ENCODE assay signal across 17 cellular contexts in genomic region chr17:1083451-1084187, GRCh38.
DNase-seq lines count a peak whose midpoint lies in the region; ATAC-seq and TF ChIP-seq lines count a peak whose summit lies in the region.
"Had no signal": no experiment of that assay in that cellular context is flagged by ENCODE, and none has a peak within 500 bp of the region (broad histone marks: within the 10 kb centered on the region; RNA-seq: fewer than 3 reads in every experiment).

No MANE protein-coding gene starts in this region.

- H3K36me3 ChIP-seq in HEK293 (ENCODE audit: control insufficient read depth in 2 of 2, insufficient read depth in 1 of 2, low read length in 2 of 2) (peaks cover 0 to 21% of the 10 kb centered on the region in 2 experiments; a peak in 2 of 3 replicates), esophagus muscularis mucosa (peaks cover 9 to 57% (median 40%) of the 10 kb centered on the region in 4 donors), neural progenitor cell (no peaks in the 10 kb centered on the region)

- H4K20me1 ChIP-seq in neural progenitor cell (ENCODE audit: low read depth) = no peaks in the 10 kb centered on the region

- TF ChIP-seq POLR2A in esophagus muscularis mucosa (IDR thresholded peaks at IDR 0.05; ENCODE audit: low read depth) (no peak), GM18505 (IDR thresholded peaks at IDR 0.05; ENCODE audit: borderline replicate concordance, extremely low read depth, insufficient read depth, insufficient read length) (no peak)

- no peak overlapping the region for H2AFZ ChIP-seq in neural progenitor cell (replicated peaks)

- H3K4me1 Mint-ChIP-seq in neural progenitor cell = peaks cover 57% of the 10 kb centered on the region
- H3K4me1 Mint-ChIP-seq in activated naive CD4-positive, alpha-beta T cell treated with anti-CD3 and anti-CD28 coated beads for 36 hours (ENCODE audit: low read depth) = no peaks in the 10 kb centered on the region
- H3K4me1 Mint-ChIP-seq: natural killer cell had no signal

- POLR2A ChIA-PET in HEK293 (lab: Yijun Ruan, JAX) = interaction anchor here (0.5 kb wide), 1 partner anchor 27 kb away, joined by 3 read pairs; no protein-coding TSS in a partner anchor

- peak overlapping the region; percentile 77 for H3K4me3 Mint-ChIP-seq in neural progenitor cell
- no peak overlapping the region for H3K4me3 Mint-ChIP-seq in activated naive CD4-positive, alpha-beta T cell treated with anti-CD3 and anti-CD28 coated beads for 36 hours
- H3K4me3 Mint-ChIP-seq: activated CD8-positive, alpha-beta T cell treated with anti-CD3 and anti-CD28 coated beads, Interleukin-2, amount 10 ng/mL, durations not matched to agents 7 days and 5 days; CD14-positive monocyte; effector memory CD8-positive, alpha-beta T cell; natural killer cell; stimulated activated naive CD8-positive, alpha-beta T cell treated with anti-CD3 and anti-CD28 coated beads, Interleukin-15, Interleukin-2, amounts not matched to agents 100 ng/mL and 50 ng/mL, for 24 hours had no signal

- no peak for ATAC-seq in GM18505 (IDR thresholded peaks at IDR 0.05; ENCODE audit: unreplicated experiment)
- ATAC-seq: activated CD8-positive, alpha-beta T cell treated with anti-CD3 and anti-CD28 coated beads, Interleukin-2, amount 10 ng/mL, durations not matched to agents 7 days and 5 days; effector memory CD8-positive, alpha-beta T cell; natural killer cell had no signal

- H3K4me2 ChIP-seq in neural progenitor cell = peak overlapping the region; percentile 60

- intact Hi-C loops in esophagus muscularis mucosa (cut with DNase I) = no loop called here
- intact Hi-C loops in activated naive CD4-positive, alpha-beta T cell treated with anti-CD3 and anti-CD28 coated beads for 36 hours (cut with micrococcal nuclease) = no loop called here

- H3K27ac ChIP-seq in HEK293 (ENCODE audit: extremely low read depth, low read depth, low read length) (peak overlapping the region; percentile 7; the same call in 1 of the 2 replicates), esophagus muscularis mucosa (replicated peaks in 1 of 4) (peak overlapping the region; percentile 17 to 81 (median 46)), neural progenitor cell (peak overlapping the region; percentile 63)
- H3K27ac ChIP-seq: brain microvascular endothelial cell had no signal

- TF ChIP-seq EP300 in esophagus muscularis mucosa (IDR thresholded peaks at IDR 0.05) = no peak

- peaks cover 9% of the 10 kb centered on the region for H3K36me3 Mint-ChIP-seq in neural progenitor cell
- H3K36me3 Mint-ChIP-seq in activated naive CD4-positive, alpha-beta T cell treated with anti-CD3 and anti-CD28 coated beads for 36 hours (ENCODE audit: low read depth) = peaks cover 4% of the 10 kb centered on the region
- H3K36me3 Mint-ChIP-seq: natural killer cell had no signal

- DNase-seq in NCI-H69 (lab: John Stamatoyannopoulos, UW) (peak; percentile 6), esophagus muscularis mucosa (ENCODE audit: extremely low spot score) (no peak), neural progenitor cell (ENCODE audit: low spot score) (peak; percentile 77), SIG-M5 treated with dmso at 0.1 percent for 504 hours (lab: John Stamatoyannopoulos, UW; ENCODE audit: unreplicated experiment) (no peak)
- DNase-seq in activated naive CD4-positive, alpha-beta T cell treated with anti-CD3 and anti-CD28 coated beads for 36 hours = no peak
- DNase-seq: activated CD8-positive, alpha-beta T cell treated with anti-CD3 and anti-CD28 coated beads, Interleukin-2, amount 10 ng/mL, durations not matched to agents 7 days and 5 days; activated effector memory CD4-positive, alpha-beta T cell treated with Interleukin-2 at 50 U/mL for 16 hours; brain microvascular endothelial cell; effector memory CD8-positive, alpha-beta T cell; kidney glomerular epithelial cell; natural killer cell; NCI-H2171; T1000 had no signal

- H3K9me3 Mint-ChIP-seq in neural progenitor cell = no peaks in the 10 kb centered on the region
- no peaks in the 10 kb centered on the region for H3K9me3 Mint-ChIP-seq in activated naive CD4-positive, alpha-beta T cell treated with anti-CD3 and anti-CD28 coated beads for 36 hours
- H3K9me3 Mint-ChIP-seq: CD14-positive monocyte; effector memory CD8-positive, alpha-beta T cell; natural killer cell; stimulated activated naive CD8-positive, alpha-beta T cell treated with anti-CD3 and anti-CD28 coated beads, Interleukin-15, Interleukin-2, amounts not matched to agents 100 ng/mL and 50 ng/mL, for 24 hours had no signal

- H3K79me2 ChIP-seq in neural progenitor cell (ENCODE audit: low read depth) = no peaks in the 10 kb centered on the region

- CTCF ChIA-PET in HEK293 (lab: Yijun Ruan, JAX) = interaction anchor here (0.6 to 1.2 kb wide), 3 partner anchors 25 to 29 kb away, joined by 3 to 5 read pairs (median 3); no protein-coding TSS in a partner anchor
- CTCF ChIA-PET in activated naive CD4-positive, alpha-beta T cell treated with anti-CD3 and anti-CD28 coated beads for 36 hours (lab: Charles Lee) = interaction anchor here (0.6 kb wide), 1 partner anchor 833 kb away, joined by 3 read pairs; no protein-coding TSS in a partner anchor

- H3K27me3 ChIP-seq in esophagus muscularis mucosa (no peaks in the 10 kb centered on the region), neural progenitor cell (no peaks in the 10 kb centered on the region)
- H3K27me3 ChIP-seq: brain microvascular endothelial cell had no signal

- H3K4me1 ChIP-seq in HEK293 (ENCODE audit: control insufficient read depth, insufficient read depth, low read length) (peaks cover 24% of the 10 kb centered on the region), esophagus muscularis mucosa (peaks cover 45 to 74% (median 63%) of the 10 kb centered on the region in 4 donors), neural progenitor cell (peaks cover 21% of the 10 kb centered on the region)

- TF ChIP-seq CTCF in HEK293 (tag by site-specific recombination; IDR thresholded peaks at IDR 0.05) (no peak), esophagus muscularis mucosa (IDR thresholded peaks at IDR 0.05) (no peak), neural progenitor cell (IDR thresholded peaks at IDR 0.05) (no peak)

- H3K4me3 ChIP-seq in HEK293 (ENCODE audit: low read depth, low read length) (no peak overlapping the region), esophagus muscularis mucosa (no peak overlapping the region), neural progenitor cell (no peak overlapping the region)

- H3K27ac Mint-ChIP-seq in neural progenitor cell = peak overlapping the region; percentile 97
- no peak overlapping the region for H3K27ac Mint-ChIP-seq in activated naive CD4-positive, alpha-beta T cell treated with anti-CD3 and anti-CD28 coated beads for 36 hours
- H3K27ac Mint-ChIP-seq: activated CD8-positive, alpha-beta T cell treated with anti-CD3 and anti-CD28 coated beads, Interleukin-2, amount 10 ng/mL, durations not matched to agents 7 days and 5 days; natural killer cell; stimulated activated naive CD8-positive, alpha-beta T cell treated with anti-CD3 and anti-CD28 coated beads, Interleukin-15, Interleukin-2, amounts not matched to agents 100 ng/mL and 50 ng/mL, for 24 hours had no signal

- WGBS in esophagus muscularis mucosa = 64% methylated on average over 13 of the region's 19 CpGs

- H3K27me3 Mint-ChIP-seq in neural progenitor cell (ENCODE audit: insufficient read depth, low read depth) = peaks cover 4% of the 10 kb centered on the region
- no peaks in the 10 kb centered on the region for H3K27me3 Mint-ChIP-seq in activated naive CD4-positive, alpha-beta T cell treated with anti-CD3 and anti-CD28 coated beads for 36 hours (ENCODE audit: low read depth)
- H3K27me3 Mint-ChIP-seq: effector memory CD8-positive, alpha-beta T cell; stimulated activated naive CD8-positive, alpha-beta T cell treated with anti-CD3 and anti-CD28 coated beads, Interleukin-15, Interleukin-2, amounts not matched to agents 100 ng/mL and 50 ng/mL, for 24 hours had no signal

- H3K9me3 ChIP-seq in HEK293 (ENCODE audit: control insufficient read depth, insufficient read depth, low read depth, low read length) = no peaks in the 10 kb centered on the region
- no peaks in the 10 kb centered on the region for H3K9me3 ChIP-seq in esophagus muscularis mucosa
- no peaks in the 10 kb centered on the region for H3K9me3 ChIP-seq in neural progenitor cell (ENCODE audit: low read depth)

- no peak overlapping the region for H3K9ac ChIP-seq in neural progenitor cell

- H3F3A ChIP-seq in neural progenitor cell (ENCODE audit: low read depth) = peaks cover 15% of the 10 kb centered on the region

TF ChIP-seq in HEK293, 187 proteins besides CTCF, POLR2A, EP300 and RAD21 (continues in another document):
- TF ChIP-seq TCF7L2 (IDR thresholded peaks at IDR 0.05; ENCODE audit: borderline replicate concordance, low read depth, low read length) = no peak
- no peak for TF ChIP-seq ZNF202 (tag by site-specific recombination; IDR thresholded peaks at IDR 0.05; ENCODE audit: borderline replicate concordance)
- TF ChIP-seq ZNF776 (tag by site-specific recombination; IDR thresholded peaks at IDR 0.05; ENCODE audit: borderline replicate concordance) = no peak
- TF ChIP-seq ZNF624 (tag by site-specific recombination; IDR thresholded peaks at IDR 0.05) = no peak
- no peak for TF ChIP-seq ZFP3 (tag by site-specific recombination; IDR thresholded peaks at IDR 0.05; ENCODE audit: low read depth)
- peak; percentile 78; the same call in 1 of the 2 replicates for TF ChIP-seq ZNF600 (tag by site-specific recombination; IDR thresholded peaks at IDR 0.05)
- TF ChIP-seq REPIN1 (tag by site-specific recombination; IDR thresholded peaks at IDR 0.05; ENCODE audit: low read depth) = no peak
- no peak for TF ChIP-seq ZNF473 (tag by site-specific recombination; IDR thresholded peaks at IDR 0.05)
- no peak for TF ChIP-seq ZBTB48 (tag by site-specific recombination; IDR thresholded peaks at IDR 0.05)
- no peak for TF ChIP-seq YY1 (tag by site-specific recombination; IDR thresholded peaks at IDR 0.05)
- TF ChIP-seq GLIS1 (tag by site-specific recombination; IDR thresholded peaks at IDR 0.05) = 0 out of 2 replicates have a peak, but pooled peaks have one; percentile 11
- no peak for TF ChIP-seq GLI4 (tag by site-specific recombination; IDR thresholded peaks at IDR 0.05)
- TF ChIP-seq HOXC10 (CRISPR knock-in tag; IDR thresholded peaks at IDR 0.05) = no peak
- TF ChIP-seq IKZF3 (tag by site-specific recombination; IDR thresholded peaks at IDR 0.05) = peak; percentile 70; the same call in 1 of the 2 replicates
- TF ChIP-seq, protein P1, sequence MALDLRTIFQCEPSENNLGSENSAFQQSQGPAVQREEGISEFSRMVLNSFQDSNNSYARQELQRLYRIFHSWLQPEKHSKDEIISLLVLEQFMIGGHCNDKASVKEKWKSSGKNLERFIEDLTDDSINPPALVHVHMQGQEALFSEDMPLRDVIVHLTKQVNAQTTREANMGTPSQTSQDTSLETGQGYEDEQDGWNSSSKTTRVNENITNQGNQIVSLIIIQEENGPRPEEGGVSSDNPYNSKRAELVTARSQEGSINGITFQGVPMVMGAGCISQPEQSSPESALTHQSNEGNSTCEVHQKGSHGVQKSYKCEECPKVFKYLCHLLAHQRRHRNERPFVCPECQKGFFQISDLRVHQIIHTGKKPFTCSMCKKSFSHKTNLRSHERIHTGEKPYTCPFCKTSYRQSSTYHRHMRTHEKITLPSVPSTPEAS (tag by site-specific recombination; IDR thresholded peaks at IDR 0.05) = no peak
- TF ChIP-seq ZNF133 (tag by site-specific recombination; IDR thresholded peaks at IDR 0.05) = no peak

Comparison
In these comparisons a context has a peak if more than half of its experiments do, and no peak if none do; other contexts are left out.
1. H3K27ac ChIP-seq: peak in every context shown above with its lines; median percentile 63 in neural progenitor cell; 46 in esophagus muscularis mucosa; 7 in HEK293.
2. DNase-seq: peak in NCI-H69 (single experiment) and neural progenitor cell (single experiment); none in esophagus muscularis mucosa (single experiment), activated naive CD4-positive, alpha-beta T cell treated with anti-CD3 and anti-CD28 coated beads for 36 hours (single experiment) and SIG-M5 treated with dmso at 0.1 percent for 504 hours (single experiment).